ENCODE assay signal across 18 cellular contexts in the genomic region with DNA sequence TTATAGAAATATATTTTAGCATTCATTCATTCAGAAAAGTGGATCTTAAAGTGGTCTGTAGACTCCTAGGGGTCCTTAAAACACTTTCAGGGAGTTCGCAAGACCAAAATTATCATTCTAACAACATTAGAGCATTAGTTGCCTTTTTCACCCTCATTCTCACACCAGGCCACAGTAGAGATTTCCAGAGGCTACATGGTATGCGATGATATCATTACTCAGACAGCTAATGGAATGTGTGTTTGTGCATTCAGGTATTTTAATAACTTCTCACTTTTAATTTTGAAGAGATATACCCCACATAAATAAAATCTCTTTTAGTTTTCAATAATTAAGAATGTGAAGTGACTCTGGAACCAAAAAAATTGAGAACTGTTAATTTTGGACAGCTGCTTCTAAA.
"Had no signal": no experiment of that assay in that cellular context is flagged by ENCODE, and none has a peak within 500 bp of the region (broad histone marks: within the 10 kb centered on the region; RNA-seq: fewer than 3 reads in every experiment).

No MANE protein-coding gene starts in this region.

- H3K27ac Mint-ChIP-seq: activated CD8-positive, alpha-beta T cell treated with anti-CD3 and anti-CD28 coated beads, Interleukin-2, amount 10 ng/mL, durations not matched to agents 7 days and 5 days; activated naive CD8-positive, alpha-beta T cell; memory B cell; progenitor cell of endocrine pancreas; type B pancreatic cell; WTC11 had no signal

- H3K4me1 ChIP-seq: suprapubic skin had no signal

- H3K36me3 Mint-ChIP-seq: activated naive CD8-positive, alpha-beta T cell; memory B cell; type B pancreatic cell; WTC11 had no signal

- ATAC-seq: activated CD8-positive, alpha-beta T cell treated with anti-CD3 and anti-CD28 coated beads, Interleukin-2, amount 10 ng/mL, durations not matched to agents 7 days and 5 days; left ventricle myocardium superior; right cardiac atrium; stimulated activated naive CD8-positive, alpha-beta T cell treated with anti-CD3 and anti-CD28 coated beads, Interleukin-15, Interleukin-2, amounts not matched to agents 100 U/mL and 50 U/mL, for 24 hours; WTC11 had no signal

- H3K9me3 Mint-ChIP-seq: type B pancreatic cell, WTC11 had no signal

- H3K4me3 ChIP-seq: dorsolateral prefrontal cortex, suprapubic skin had no signal

- H3K27me3 ChIP-seq: suprapubic skin had no signal

- H3K36me3 ChIP-seq: suprapubic skin had no signal

- H3K9me3 ChIP-seq: suprapubic skin had no signal

- H3K27me3 Mint-ChIP-seq: activated naive CD8-positive, alpha-beta T cell; memory B cell; progenitor cell of endocrine pancreas; type B pancreatic cell had no signal

- H3K27ac ChIP-seq: dorsolateral prefrontal cortex, suprapubic skin had no signal

- H3K4me3 Mint-ChIP-seq: activated CD8-positive, alpha-beta T cell treated with anti-CD3 and anti-CD28 coated beads, Interleukin-2, amount 10 ng/mL, durations not matched to agents 7 days and 5 days; activated naive CD8-positive, alpha-beta T cell; memory B cell; type B pancreatic cell; WTC11 had no signal

- H3K4me1 Mint-ChIP-seq: memory B cell, WTC11 had no signal

- DNase-seq: activated CD4-positive, alpha-beta T cell treated with anti-CD3 and anti-CD28 coated beads for 48 hours; activated CD8-positive, alpha-beta memory T cell treated with anti-CD3 and anti-CD28 coated beads, Interleukin-2, amount 50 U/mL, for 4 hours; activated CD8-positive, alpha-beta T cell treated with anti-CD3 and anti-CD28 coated beads, Interleukin-2, amount 10 ng/mL, durations not matched to agents 7 days and 5 days; activated gamma-delta T cell; activated T-cell treated with anti-CD3 and anti-CD28 coated beads, Interleukin-2, amount 50 U/mL, for 48 hours; dorsolateral prefrontal cortex; islet precursor cell; left ventricle myocardium superior; right cardiac atrium; small intestine; stimulated activated naive CD8-positive, alpha-beta T cell treated with anti-CD3 and anti-CD28 coated beads, Interleukin-15, Interleukin-2, amounts not matched to agents 100 U/mL and 50 U/mL, for 24 hours; SW 1271 had no signal
